Comparison of ENCODE assay signal across 1 cellular context in the genomic region with DNA sequence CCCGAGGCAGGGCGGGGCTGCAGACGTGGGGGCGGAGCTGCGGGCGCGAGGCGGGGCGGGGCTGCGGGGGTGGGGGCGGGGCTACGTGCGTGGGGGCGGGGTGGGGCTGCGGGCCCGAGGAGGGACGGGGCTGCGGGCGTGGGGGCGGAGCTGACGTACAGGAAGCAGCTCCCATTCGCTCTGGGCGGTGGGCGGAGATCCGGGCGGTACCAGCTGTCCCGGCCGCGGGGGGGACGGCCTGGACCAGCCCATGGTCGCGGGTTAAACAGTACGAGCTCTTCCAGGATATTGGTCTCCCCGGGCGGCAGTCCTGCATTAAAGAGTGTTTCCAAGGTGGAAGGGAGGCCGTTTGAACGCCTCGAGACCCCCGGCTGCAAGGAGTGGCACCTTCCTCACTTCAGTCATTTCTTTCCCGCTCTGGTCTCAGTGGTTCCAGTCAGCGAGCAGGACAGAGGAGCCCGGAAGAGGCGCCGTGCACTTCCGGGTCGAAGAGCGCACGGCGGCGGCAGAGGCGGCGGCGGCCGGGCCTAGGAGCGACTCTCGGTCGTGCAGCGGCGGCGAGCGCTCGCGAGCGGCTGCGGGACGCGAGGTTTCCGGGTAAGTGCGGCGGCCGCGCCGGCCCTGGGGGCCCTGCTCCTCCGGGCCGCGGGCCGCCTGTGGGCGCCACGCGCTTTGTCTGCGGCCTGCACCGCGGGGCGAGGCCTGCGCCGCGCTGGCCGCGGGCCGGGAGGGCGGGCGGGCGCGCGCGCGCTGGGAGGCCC.
A peak's percentile ranks its signal among the peaks of the same experiment; 100 is the strongest.
TF ChIP-seq lines count a peak whose summit lies in the region.

A gene with protein sequence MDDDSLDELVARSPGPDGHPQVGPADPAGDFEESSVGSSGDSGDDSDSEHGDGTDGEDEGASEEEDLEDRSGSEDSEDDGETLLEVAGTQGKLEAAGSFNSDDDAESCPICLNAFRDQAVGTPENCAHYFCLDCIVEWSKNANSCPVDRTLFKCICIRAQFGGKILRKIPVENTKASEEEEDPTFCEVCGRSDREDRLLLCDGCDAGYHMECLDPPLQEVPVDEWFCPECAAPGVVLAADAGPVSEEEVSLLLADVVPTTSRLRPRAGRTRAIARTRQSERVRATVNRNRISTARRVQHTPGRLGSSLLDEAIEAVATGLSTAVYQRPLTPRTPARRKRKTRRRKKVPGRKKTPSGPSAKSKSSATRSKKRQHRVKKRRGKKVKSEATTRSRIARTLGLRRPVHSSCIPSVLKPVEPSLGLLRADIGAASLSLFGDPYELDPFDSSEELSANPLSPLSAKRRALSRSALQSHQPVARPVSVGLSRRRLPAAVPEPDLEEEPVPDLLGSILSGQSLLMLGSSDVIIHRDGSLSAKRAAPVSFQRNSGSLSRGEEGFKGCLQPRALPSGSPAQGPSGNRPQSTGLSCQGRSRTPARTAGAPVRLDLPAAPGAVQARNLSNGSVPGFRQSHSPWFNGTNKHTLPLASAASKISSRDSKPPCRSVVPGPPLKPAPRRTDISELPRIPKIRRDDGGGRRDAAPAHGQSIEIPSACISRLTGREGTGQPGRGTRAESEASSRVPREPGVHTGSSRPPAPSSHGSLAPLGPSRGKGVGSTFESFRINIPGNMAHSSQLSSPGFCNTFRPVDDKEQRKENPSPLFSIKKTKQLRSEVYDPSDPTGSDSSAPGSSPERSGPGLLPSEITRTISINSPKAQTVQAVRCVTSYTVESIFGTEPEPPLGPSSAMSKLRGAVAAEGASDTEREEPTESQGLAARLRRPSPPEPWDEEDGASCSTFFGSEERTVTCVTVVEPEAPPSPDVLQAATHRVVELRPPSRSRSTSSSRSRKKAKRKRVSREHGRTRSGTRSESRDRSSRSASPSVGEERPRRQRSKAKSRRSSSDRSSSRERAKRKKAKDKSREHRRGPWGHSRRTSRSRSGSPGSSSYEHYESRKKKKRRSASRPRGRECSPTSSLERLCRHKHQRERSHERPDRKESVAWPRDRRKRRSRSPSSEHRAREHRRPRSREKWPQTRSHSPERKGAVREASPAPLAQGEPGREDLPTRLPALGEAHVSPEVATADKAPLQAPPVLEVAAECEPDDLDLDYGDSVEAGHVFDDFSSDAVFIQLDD (N-terminal part only) (plus strand): TSS at position 475 of the 761 bp plus-strand sequence. CDS start 5,043 bp downstream, outside the sequence.

TF ChIP-seq in HepG2, 621 proteins besides CTCF, POLR2A, EP300 and RAD21 (continued from another document):
- TF ChIP-seq, protein P1, sequence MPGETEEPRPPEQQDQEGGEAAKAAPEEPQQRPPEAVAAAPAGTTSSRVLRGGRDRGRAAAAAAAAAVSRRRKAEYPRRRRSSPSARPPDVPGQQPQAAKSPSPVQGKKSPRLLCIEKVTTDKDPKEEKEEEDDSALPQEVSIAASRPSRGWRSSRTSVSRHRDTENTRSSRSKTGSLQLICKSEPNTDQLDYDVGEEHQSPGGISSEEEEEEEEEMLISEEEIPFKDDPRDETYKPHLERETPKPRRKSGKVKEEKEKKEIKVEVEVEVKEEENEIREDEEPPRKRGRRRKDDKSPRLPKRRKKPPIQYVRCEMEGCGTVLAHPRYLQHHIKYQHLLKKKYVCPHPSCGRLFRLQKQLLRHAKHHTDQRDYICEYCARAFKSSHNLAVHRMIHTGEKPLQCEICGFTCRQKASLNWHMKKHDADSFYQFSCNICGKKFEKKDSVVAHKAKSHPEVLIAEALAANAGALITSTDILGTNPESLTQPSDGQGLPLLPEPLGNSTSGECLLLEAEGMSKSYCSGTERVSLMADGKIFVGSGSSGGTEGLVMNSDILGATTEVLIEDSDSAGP (CRISPR knock-in tag; IDR thresholded peaks at IDR 0.05; ENCODE audit: borderline replicate concordance), result 0 out of 2 replicates have a peak, but pooled peaks have one; percentile 32
- TF ChIP-seq CBX1 (IDR thresholded peaks at IDR 0.05; ENCODE audit: low read depth) (no peak), ZNF484 (CRISPR knock-in tag; IDR thresholded peaks at IDR 0.05; ENCODE audit: borderline replicate concordance, low read depth) (0 out of 2 replicates have a peak, but pooled peaks have one; percentile 45), GATAD1 (CRISPR knock-in tag; IDR thresholded peaks at IDR 0.05) (peak; percentile 89), NFYC (CRISPR knock-in tag; IDR thresholded peaks at IDR 0.05) (peak; percentile 67), SMAD3 (CRISPR knock-in tag; IDR thresholded peaks at IDR 0.05) (no peak), U2AF2 (IDR thresholded peaks at IDR 0.05; ENCODE audit: low read depth, low read length) (no peak), KLF16 (CRISPR knock-in tag; IDR thresholded peaks at IDR 0.05) (peak in 1 of 2 experiments; percentile 55; a peak in 1 of 4 replicates), HMG20B (CRISPR knock-in tag; conservative IDR thresholded peaks at IDR 0.05) (no peak)
- TF ChIP-seq, protein P2, sequence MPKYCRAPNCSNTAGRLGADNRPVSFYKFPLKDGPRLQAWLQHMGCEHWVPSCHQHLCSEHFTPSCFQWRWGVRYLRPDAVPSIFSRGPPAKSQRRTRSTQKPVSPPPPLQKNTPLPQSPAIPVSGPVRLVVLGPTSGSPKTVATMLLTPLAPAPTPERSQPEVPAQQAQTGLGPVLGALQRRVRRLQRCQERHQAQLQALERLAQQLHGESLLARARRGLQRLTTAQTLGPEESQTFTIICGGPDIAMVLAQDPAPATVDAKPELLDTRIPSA (CRISPR knock-in tag; IDR thresholded peaks at IDR 0.05; ENCODE audit: borderline replicate concordance), result no peak
- TF ChIP-seq, protein P3, sequence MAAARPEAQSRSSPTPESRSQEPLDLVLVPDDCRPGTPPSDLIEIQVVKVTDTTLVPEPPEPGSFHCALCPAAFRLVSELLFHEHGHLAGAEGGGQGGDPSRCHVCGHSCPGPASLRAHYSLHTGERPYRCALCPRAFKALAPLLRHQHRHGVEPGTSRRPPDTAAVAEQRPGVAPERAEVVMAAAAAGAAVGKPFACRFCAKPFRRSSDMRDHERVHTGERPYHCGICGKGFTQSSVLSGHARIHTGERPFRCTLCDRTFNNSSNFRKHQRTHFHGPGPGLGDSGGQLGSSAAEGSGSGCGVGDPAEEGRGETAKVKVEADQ (CRISPR knock-in tag; IDR thresholded peaks at IDR 0.05; ENCODE audit: borderline replicate concordance), result peak; percentile 24; the same call in 1 of the 2 replicates
- TF ChIP-seq, protein P4, sequence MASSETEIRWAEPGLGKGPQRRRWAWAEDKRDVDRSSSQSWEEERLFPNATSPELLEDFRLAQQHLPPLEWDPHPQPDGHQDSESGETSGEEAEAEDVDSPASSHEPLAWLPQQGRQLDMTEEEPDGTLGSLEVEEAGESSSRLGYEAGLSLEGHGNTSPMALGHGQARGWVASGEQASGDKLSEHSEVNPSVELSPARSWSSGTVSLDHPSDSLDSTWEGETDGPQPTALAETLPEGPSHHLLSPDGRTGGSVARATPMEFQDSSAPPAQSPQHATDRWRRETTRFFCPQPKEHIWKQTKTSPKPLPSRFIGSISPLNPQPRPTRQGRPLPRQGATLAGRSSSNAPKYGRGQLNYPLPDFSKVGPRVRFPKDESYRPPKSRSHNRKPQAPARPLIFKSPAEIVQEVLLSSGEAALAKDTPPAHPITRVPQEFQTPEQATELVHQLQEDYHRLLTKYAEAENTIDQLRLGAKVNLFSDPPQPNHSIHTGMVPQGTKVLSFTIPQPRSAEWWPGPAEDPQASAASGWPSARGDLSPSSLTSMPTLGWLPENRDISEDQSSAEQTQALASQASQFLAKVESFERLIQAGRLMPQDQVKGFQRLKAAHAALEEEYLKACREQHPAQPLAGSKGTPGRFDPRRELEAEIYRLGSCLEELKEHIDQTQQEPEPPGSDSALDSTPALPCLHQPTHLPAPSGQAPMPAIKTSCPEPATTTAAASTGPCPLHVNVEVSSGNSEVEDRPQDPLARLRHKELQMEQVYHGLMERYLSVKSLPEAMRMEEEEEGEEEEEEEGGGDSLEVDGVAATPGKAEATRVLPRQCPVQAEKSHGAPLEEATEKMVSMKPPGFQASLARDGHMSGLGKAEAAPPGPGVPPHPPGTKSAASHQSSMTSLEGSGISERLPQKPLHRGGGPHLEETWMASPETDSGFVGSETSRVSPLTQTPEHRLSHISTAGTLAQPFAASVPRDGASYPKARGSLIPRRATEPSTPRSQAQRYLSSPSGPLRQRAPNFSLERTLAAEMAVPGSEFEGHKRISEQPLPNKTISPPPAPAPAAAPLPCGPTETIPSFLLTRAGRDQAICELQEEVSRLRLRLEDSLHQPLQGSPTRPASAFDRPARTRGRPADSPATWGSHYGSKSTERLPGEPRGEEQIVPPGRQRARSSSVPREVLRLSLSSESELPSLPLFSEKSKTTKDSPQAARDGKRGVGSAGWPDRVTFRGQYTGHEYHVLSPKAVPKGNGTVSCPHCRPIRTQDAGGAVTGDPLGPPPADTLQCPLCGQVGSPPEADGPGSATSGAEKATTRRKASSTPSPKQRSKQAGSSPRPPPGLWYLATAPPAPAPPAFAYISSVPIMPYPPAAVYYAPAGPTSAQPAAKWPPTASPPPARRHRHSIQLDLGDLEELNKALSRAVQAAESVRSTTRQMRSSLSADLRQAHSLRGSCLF (CRISPR knock-in tag; IDR thresholded peaks at IDR 0.05; ENCODE audit: borderline replicate concordance), result no peak
- TF ChIP-seq, protein P5, sequence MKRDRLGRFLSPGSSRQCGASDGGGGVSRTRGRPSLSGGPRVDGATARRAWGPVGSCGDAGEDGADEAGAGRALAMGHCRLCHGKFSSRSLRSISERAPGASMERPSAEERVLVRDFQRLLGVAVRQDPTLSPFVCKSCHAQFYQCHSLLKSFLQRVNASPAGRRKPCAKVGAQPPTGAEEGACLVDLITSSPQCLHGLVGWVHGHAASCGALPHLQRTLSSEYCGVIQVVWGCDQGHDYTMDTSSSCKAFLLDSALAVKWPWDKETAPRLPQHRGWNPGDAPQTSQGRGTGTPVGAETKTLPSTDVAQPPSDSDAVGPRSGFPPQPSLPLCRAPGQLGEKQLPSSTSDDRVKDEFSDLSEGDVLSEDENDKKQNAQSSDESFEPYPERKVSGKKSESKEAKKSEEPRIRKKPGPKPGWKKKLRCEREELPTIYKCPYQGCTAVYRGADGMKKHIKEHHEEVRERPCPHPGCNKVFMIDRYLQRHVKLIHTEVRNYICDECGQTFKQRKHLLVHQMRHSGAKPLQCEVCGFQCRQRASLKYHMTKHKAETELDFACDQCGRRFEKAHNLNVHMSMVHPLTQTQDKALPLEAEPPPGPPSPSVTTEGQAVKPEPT (CRISPR knock-in tag; IDR thresholded peaks at IDR 0.05; ENCODE audit: low read depth), result no peak
- TF ChIP-seq, protein P6, sequence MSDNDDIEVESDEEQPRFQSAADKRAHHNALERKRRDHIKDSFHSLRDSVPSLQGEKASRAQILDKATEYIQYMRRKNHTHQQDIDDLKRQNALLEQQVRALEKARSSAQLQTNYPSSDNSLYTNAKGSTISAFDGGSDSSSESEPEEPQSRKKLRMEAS (IDR thresholded peaks at IDR 0.05), result peak; percentile 72
- TF ChIP-seq, protein P7, sequence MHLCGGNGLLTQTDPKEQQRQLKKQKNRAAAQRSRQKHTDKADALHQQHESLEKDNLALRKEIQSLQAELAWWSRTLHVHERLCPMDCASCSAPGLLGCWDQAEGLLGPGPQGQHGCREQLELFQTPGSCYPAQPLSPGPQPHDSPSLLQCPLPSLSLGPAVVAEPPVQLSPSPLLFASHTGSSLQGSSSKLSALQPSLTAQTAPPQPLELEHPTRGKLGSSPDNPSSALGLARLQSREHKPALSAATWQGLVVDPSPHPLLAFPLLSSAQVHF (CRISPR knock-in tag; IDR thresholded peaks at IDR 0.05), result no peak
TF ChIP-seq in HepG2: peak in this region for 152.
